8 cellular contexts compared by ENCODE assay signal in the genomic region with DNA sequence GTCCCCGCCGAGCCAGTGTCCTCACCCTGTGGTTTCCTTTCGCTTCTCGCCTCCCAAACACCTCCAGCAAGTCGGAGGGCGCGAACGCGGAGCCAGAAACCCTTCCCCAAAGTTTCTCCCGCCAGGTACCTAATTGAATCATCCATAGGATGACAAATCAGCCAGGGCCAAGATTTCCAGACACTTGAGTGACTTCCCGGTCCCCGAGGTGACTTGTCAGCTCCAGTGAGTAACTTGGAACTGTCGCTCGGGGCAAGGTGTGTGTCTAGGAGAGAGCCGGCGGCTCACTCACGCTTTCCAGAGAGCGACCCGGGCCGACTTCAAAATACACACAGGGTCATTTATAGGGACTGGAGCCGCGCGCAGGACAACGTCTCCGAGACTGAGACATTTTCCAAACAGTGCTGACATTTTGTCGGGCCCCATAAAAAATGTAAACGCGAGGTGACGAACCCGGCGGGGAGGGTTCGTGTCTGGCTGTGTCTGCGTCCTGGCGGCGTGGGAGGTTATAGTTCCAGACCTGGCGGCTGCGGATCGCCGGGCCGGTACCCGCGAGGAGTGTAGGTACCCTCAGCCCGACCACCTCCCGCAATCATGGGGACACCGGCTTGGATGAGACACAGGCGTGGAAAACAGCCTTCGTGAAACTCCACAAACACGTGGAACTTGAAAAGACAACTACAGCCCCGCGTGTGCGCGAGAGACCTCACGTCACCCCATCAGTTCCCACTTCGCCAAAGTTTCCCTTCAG. TPM values are rescaled to one million over a fixed set of nuclear protein-coding genes. Genes with fewer than 3 reads are reported as not detected.
DNase-seq lines count a peak whose midpoint lies in the region; ATAC-seq, FAIRE-seq and TF ChIP-seq lines count a peak whose summit lies in the region.

No MANE protein-coding gene starts in this region.

- ATAC-seq in HG02885 (IDR thresholded peaks at IDR 0.05; ENCODE audit: poor library complexity, unreplicated experiment) (peak; percentile 19), HG03108 (IDR thresholded peaks at IDR 0.05; ENCODE audit: unreplicated experiment) (no peak)

- peaks cover 2% of the 10 kb centered on the region for H3K36me3 Mint-ChIP-seq in T-helper 1 cell treated with Interleukin-12 subunit alpha and Interleukin-12 subunit beta and Interleukin-4 antibody, amounts not matched to agents 30 μg/mL and 1 μg/mL, for 36 hours (ENCODE audit: low read depth)

- H3K27ac Mint-ChIP-seq in T-helper 1 cell treated with Interleukin-12 subunit alpha and Interleukin-12 subunit beta and Interleukin-4 antibody, amounts not matched to agents 30 μg/mL and 1 μg/mL, for 36 hours: peak overlapping the region; percentile 89

- DNase-seq in bronchial epithelial cell (ENCODE audit: low read depth): peak; percentile 42
- DNase-seq in kidney tubule cell (ENCODE audit: low spot score): peak; percentile 87
- peak; percentile 51 to 57 for DNase-seq in stimulated activated CD4-positive, alpha-beta T cell treated with anti-CD3 and anti-CD28 coated beads, Interleukin-2, amount 100 ng/mL, for 24 hours
- DNase-seq in D721Med (ENCODE audit: insufficient read length, low spot score): no peak

- no peak for TF ChIP-seq CTCF in GM12875 (IDR thresholded peaks at IDR 0.05; ENCODE audit: borderline replicate concordance, insufficient read depth, low read depth, low read length)
- no peak for TF ChIP-seq CTCF in bronchial epithelial cell (IDR thresholded peaks at IDR 0.05; ENCODE audit: insufficient read depth, low read length, severe bottlenecking)
- TF ChIP-seq CTCF in D721Med (IDR thresholded peaks at IDR 0.05; ENCODE audit: insufficient read depth, missing control alignments): no peak

- H3K4me3 Mint-ChIP-seq in T-helper 1 cell treated with Interleukin-12 subunit alpha and Interleukin-12 subunit beta and Interleukin-4 antibody, amounts not matched to agents 30 μg/mL and 1 μg/mL, for 36 hours: peak overlapping the region; percentile 96

- H3K9me3 Mint-ChIP-seq in T-helper 1 cell treated with Interleukin-12 subunit alpha and Interleukin-12 subunit beta and Interleukin-4 antibody, amounts not matched to agents 30 μg/mL and 1 μg/mL, for 36 hours: no peaks in the 10 kb centered on the region

- peaks cover 61% of the 10 kb centered on the region for H3K27me3 Mint-ChIP-seq in T-helper 1 cell treated with Interleukin-12 subunit alpha and Interleukin-12 subunit beta and Interleukin-4 antibody, amounts not matched to agents 30 μg/mL and 1 μg/mL, for 36 hours (ENCODE audit: low read depth)

- H3K4me1 Mint-ChIP-seq in T-helper 1 cell treated with Interleukin-12 subunit alpha and Interleukin-12 subunit beta and Interleukin-4 antibody, amounts not matched to agents 30 μg/mL and 1 μg/mL, for 36 hours (ENCODE audit: low read depth): peaks cover 18% of the 10 kb centered on the region

- no peak for FAIRE-seq in bronchial epithelial cell (lab: Jason Lieb, UNC)
- no peak for FAIRE-seq in D721Med (lab: Jason Lieb, UNC)

- peak overlapping the region; percentile 81 for H3K4me3 ChIP-seq in GM12875 (ENCODE audit: low read depth, low read length)
- H3K4me3 ChIP-seq in bronchial epithelial cell (ENCODE audit: low read depth, low read length): peak overlapping the region; percentile 67

- H3K36me3 ChIP-seq in bronchial epithelial cell (ENCODE audit: control insufficient read depth, insufficient read depth, low read length): no peaks in the 10 kb centered on the region

- H3K27me3 ChIP-seq in bronchial epithelial cell (ENCODE audit: control insufficient read depth, insufficient read depth, low read length): no peaks in the 10 kb centered on the region

RNA-seq across cellular contexts. Expression of a gene that starts 1.4 kb away (rescaled TPM):
- 1.1 and 1.2 TPM in 2 replicates for total RNA-seq in bronchial epithelial cell
